ENCODE assay signal across 11 cellular contexts in genomic region chr19:14413765-14414171, GRCh38. TPM values are rescaled to one million over a fixed set of nuclear protein-coding genes. Genes with fewer than 3 reads are reported as not detected.
A peak's percentile ranks its signal among the peaks of the same experiment; 100 is the strongest.
DNase-seq lines count a peak whose midpoint lies in the region; ATAC-seq, FAIRE-seq and TF ChIP-seq lines count a peak whose summit lies in the region.
"Had no signal": no experiment of that assay in that cellular context is flagged by ENCODE, and none has a peak within 500 bp of the region (broad histone marks: within the 10 kb centered on the region; RNA-seq: fewer than 3 reads in every experiment).

No MANE protein-coding gene starts in this region.

- no peak overlapping the region for H3K9ac ChIP-seq in endothelial cell of umbilical vein (replicated peaks; ENCODE audit: extremely low read depth, insufficient read depth, low read length)

- intact Hi-C loops in endothelial cell of umbilical vein (cut with micrococcal nuclease): no loop called here
- intact Hi-C loops in spleen (cut with DNase I; ENCODE audit: low total_unique reads): no loop called here

- no peak for DNase-seq in activated T-cell treated with anti-CD3 and anti-CD28 coated beads, Interleukin-2, amount 50 U/mL, for 24 hours
- DNase-seq in activated T-cell treated with anti-CD3 and anti-CD28 coated beads for 4 hours: no peak
- DNase-seq in endothelial cell of umbilical vein (ENCODE audit: low read depth, low spot score): peak; percentile 53
- no peak for DNase-seq in spleen
- DNase-seq: activated naive CD4-positive, alpha-beta T cell treated with anti-CD3 and anti-CD28 coated beads for 36 hours; AML-193; foreskin keratinocyte had no signal

- TF ChIP-seq CTCF in endothelial cell of umbilical vein (IDR thresholded peaks at IDR 0.05; ENCODE audit: extremely low read depth in 1 of 2, insufficient read depth in 1 of 2, low read depth in 1 of 2, low read length in 2 of 2): no peak
- no peak for TF ChIP-seq CTCF in spleen (IDR thresholded peaks at IDR 0.05 in 8 of 11, conservative IDR thresholded peaks at IDR 0.05 in 3 of 11)

- no peak overlapping the region for H2AFZ ChIP-seq in endothelial cell of umbilical vein (ENCODE audit: low read depth, low read length)

- H3K27ac Mint-ChIP-seq in activated T-cell treated with anti-CD3 and anti-CD28 coated beads, Interleukin-2, amount 50 U/mL, for 24 hours: peak overlapping the region; percentile 92

- H3K4me3 ChIP-seq in endothelial cell of umbilical vein (replicated peaks in 1 of 3; ENCODE audit: insufficient read depth in 1 of 3, low read depth in 1 of 3, low read length in 3 of 3) (no peak overlapping the region), spleen (no peak overlapping the region)

- H3K4me1 ChIP-seq in endothelial cell of umbilical vein (ENCODE audit: control insufficient read depth, extremely low read depth, insufficient read depth, low read length): peaks cover 15% of the 10 kb centered on the region
- H3K4me1 ChIP-seq in spleen: peaks cover 64 to 100% (median 95%) of the 10 kb centered on the region in 6 donors

- H3K27me3 ChIP-seq in endothelial cell of umbilical vein (ENCODE audit: control insufficient read depth in 2 of 2, insufficient read depth in 2 of 2, low read length in 2 of 2) (no peaks in the 10 kb centered on the region), spleen (replicated peaks in 1 of 7) (no peaks in the 10 kb centered on the region)
- H3K27me3 ChIP-seq: foreskin keratinocyte had no signal

- H3K4me3 Mint-ChIP-seq in activated T-cell treated with anti-CD3 and anti-CD28 coated beads, Interleukin-2, amount 50 U/mL, for 24 hours: peak overlapping the region; percentile 28
- H3K4me3 Mint-ChIP-seq: activated naive CD4-positive, alpha-beta T cell treated with anti-CD3 and anti-CD28 coated beads for 36 hours had no signal

- no peaks in the 10 kb centered on the region for H3K9me3 Mint-ChIP-seq in activated T-cell treated with anti-CD3 and anti-CD28 coated beads, Interleukin-2, amount 50 U/mL, for 24 hours
- H3K9me3 Mint-ChIP-seq: activated naive CD4-positive, alpha-beta T cell treated with anti-CD3 and anti-CD28 coated beads for 36 hours had no signal

- no peak for TF ChIP-seq POLR2A in endothelial cell of umbilical vein (IDR thresholded peaks at IDR 0.05; ENCODE audit: low read depth, low read length)
- no peak for TF ChIP-seq POLR2A in spleen (IDR thresholded peaks at IDR 0.05)

- peaks cover 93% of the 10 kb centered on the region for H3K36me3 Mint-ChIP-seq in activated T-cell treated with anti-CD3 and anti-CD28 coated beads, Interleukin-2, amount 50 U/mL, for 24 hours (ENCODE audit: low read depth)

- H3K4me1 Mint-ChIP-seq in activated T-cell treated with anti-CD3 and anti-CD28 coated beads, Interleukin-2, amount 50 U/mL, for 24 hours (ENCODE audit: low read depth): peaks cover 60% of the 10 kb centered on the region

- peak; percentile 28 for FAIRE-seq in endothelial cell of umbilical vein (lab: Jason Lieb, UNC)

- dilution Hi-C loops in endothelial cell of umbilical vein (cut with MboI; ENCODE audit: extremely low pct_ligation_motif_present, low sequenced_read_pairs): no loop called here

- CTCF ChIA-PET in endothelial cell of umbilical vein (lab: Charles Lee): no interaction called here

- ATAC-seq in SK-N-SH treated with all-trans-retinoic acid at 6 μM for 48 hours: peak; percentile 62
- no peak for ATAC-seq in activated CD4-positive, CD25-positive, alpha-beta regulatory T cell treated with anti-CD3 and anti-CD28 coated beads, Interleukin-2, amount 50 U/mL, for 24 hours
- ATAC-seq in GM21786 (IDR thresholded peaks at IDR 0.05; ENCODE audit: unreplicated experiment): no peak
- no peak for ATAC-seq in HG03097 (IDR thresholded peaks at IDR 0.05; ENCODE audit: low FRiP score, unreplicated experiment)
- ATAC-seq: foreskin keratinocyte had no signal

- peaks cover 83% of the 10 kb centered on the region for H3K79me2 ChIP-seq in endothelial cell of umbilical vein (ENCODE audit: control insufficient read depth, insufficient read depth, low read length)

- no peaks in the 10 kb centered on the region for H3K27me3 Mint-ChIP-seq in activated T-cell treated with anti-CD3 and anti-CD28 coated beads, Interleukin-2, amount 50 U/mL, for 24 hours

- 69 to 80% (median 77%) methylated on average over 3 of the region's 3 CpGs for WGBS in spleen, 5 donors

- H3K36me3 ChIP-seq in endothelial cell of umbilical vein (ENCODE audit: control insufficient read depth in 2 of 2, extremely low read depth in 1 of 2, insufficient read depth in 2 of 2, low read length in 2 of 2) (peaks cover 29 to 41% of the 10 kb centered on the region in 2 experiments), spleen (peaks cover 2 to 87% (median 47%) of the 10 kb centered on the region in 6 donors)

- peaks cover 3% of the 10 kb centered on the region for H4K20me1 ChIP-seq in endothelial cell of umbilical vein (replicated peaks; ENCODE audit: control insufficient read depth, extremely low read depth, insufficient read depth, low read length)

- BruUV-seq in endothelial cell of umbilical vein (replicated peaks; lab: Mats Ljungman, UMichigan): no TSS peak

- no peaks in the 10 kb centered on the region for H3K9me3 ChIP-seq in endothelial cell of umbilical vein (replicated peaks; ENCODE audit: control insufficient read depth, insufficient read depth, low read length)
- H3K9me3 ChIP-seq in spleen: no peaks in the 10 kb centered on the region

- H3K27ac ChIP-seq in endothelial cell of umbilical vein (ENCODE audit: insufficient read depth, low read depth, low read length): no peak overlapping the region
- peak overlapping the region in 5 of 8 donors; percentile 27 to 89 (median 83) for H3K27ac ChIP-seq in spleen
- H3K27ac ChIP-seq: foreskin keratinocyte had no signal

- no peak overlapping the region for H3K4me2 ChIP-seq in endothelial cell of umbilical vein (ENCODE audit: insufficient read depth, low read length)

- POLR2A ChIA-PET in endothelial cell of umbilical vein (lab: Charles Lee): no interaction called here

- H3K9me1 ChIP-seq in endothelial cell of umbilical vein (replicated peaks; ENCODE audit: control insufficient read depth, extremely low read depth, insufficient read depth, low read length): no peaks in the 10 kb centered on the region

TF ChIP-seq in endothelial cell of umbilical vein, 7 proteins besides CTCF, POLR2A, EP300 and RAD21:
- no peak for TF ChIP-seq EZH2 (IDR thresholded peaks at IDR 0.05; ENCODE audit: borderline replicate concordance, low read depth, low read length, severe bottlenecking)
- no peak for TF ChIP-seq MYC (IDR thresholded peaks at IDR 0.05; ENCODE audit: low read depth, low read length)
- TF ChIP-seq FOS (IDR thresholded peaks at IDR 0.05; ENCODE audit: borderline replicate concordance, insufficient read depth, low read length): no peak
- TF ChIP-seq MAX (IDR thresholded peaks at IDR 0.05; ENCODE audit: insufficient read depth, insufficient read length): no peak
TF ChIP-seq in endothelial cell of umbilical vein: peak in this region for 0.

RNA-seq across cellular contexts. Expression of gene DDX39A, which starts 5.4 kb away (rescaled TPM):
- total RNA-seq in endothelial cell of umbilical vein (153 and 157 TPM in 2 replicates), spleen (100 to 1,000 TPM in 6 of 7 donors, 10 to 100 TPM in 1; 81.8 to 155 (median 124) TPM)
- polyA plus RNA-seq in endothelial cell of umbilical vein (158 and 168 TPM in 2 replicates), spleen (100 to 1,000 TPM; 176 to 267 (median 248) TPM)
- polyA plus RNA-seq in endothelial cell of umbilical vein (2011; cell fraction: cytosol; rRNA removed): 122 and 136 TPM in 2 replicates
- 631 and 632 TPM in 2 replicates for polyA plus RNA-seq in endothelial cell of umbilical vein (2011; cell fraction: nucleus; rRNA removed)
- polyA plus RNA-seq in endothelial cell of umbilical vein (2012): 131 and 157 TPM in 2 replicates
- 73.4 and 92.4 TPM in 2 replicates for polyA minus RNA-seq in endothelial cell of umbilical vein
- 88.6 TPM for polyA minus RNA-seq in endothelial cell of umbilical vein (2011; cell fraction: cytosol; rRNA and poly(A)+ RNA removed)
- 81.9 and 101 TPM in 2 replicates for polyA minus RNA-seq in endothelial cell of umbilical vein (2011; cell fraction: nucleus; rRNA and poly(A)+ RNA removed)

RNA-seq across cellular contexts. Expression of gene PKN1, which starts 19.3 kb away (rescaled TPM):
- 302 and 326 TPM in 2 replicates for total RNA-seq in endothelial cell of umbilical vein
- polyA plus RNA-seq in endothelial cell of umbilical vein: 142 and 148 TPM in 2 replicates
- polyA plus RNA-seq in endothelial cell of umbilical vein (2011; cell fraction: cytosol; rRNA removed): 163 and 180 TPM in 2 replicates
- polyA plus RNA-seq in endothelial cell of umbilical vein (2011; cell fraction: nucleus; rRNA removed): 162 and 166 TPM in 2 replicates
- polyA plus RNA-seq in endothelial cell of umbilical vein (2012): 155 and 170 TPM in 2 replicates
- 157 and 229 TPM in 2 replicates for polyA minus RNA-seq in endothelial cell of umbilical vein
- 70.3 TPM for polyA minus RNA-seq in endothelial cell of umbilical vein (2011; cell fraction: cytosol; rRNA and poly(A)+ RNA removed)
- 47.5 and 72.7 TPM in 2 replicates for polyA minus RNA-seq in endothelial cell of umbilical vein (2011; cell fraction: nucleus; rRNA and poly(A)+ RNA removed)
- 100 to 1,000 TPM; 138 to 213 (median 175) TPM for total RNA-seq in spleen
- polyA plus RNA-seq in spleen: 100 to 1,000 TPM in 2 of 3 donors, 10 to 100 TPM in 1; 93.3 to 186 (median 113) TPM

RNA-seq across cellular contexts. Expression of gene ADGRE5, which starts 32.5 kb away (rescaled TPM):
- 6.0 and 14.7 TPM in 2 replicates for total RNA-seq in endothelial cell of umbilical vein
- polyA plus RNA-seq in endothelial cell of umbilical vein: 4.7 and 5.3 TPM in 2 replicates
- 2.1 and 2.3 TPM in 2 replicates for polyA plus RNA-seq in endothelial cell of umbilical vein (2011; cell fraction: cytosol; rRNA removed)
- 10.3 and 10.4 TPM in 2 replicates for polyA plus RNA-seq in endothelial cell of umbilical vein (2011; cell fraction: nucleus; rRNA removed)
- polyA plus RNA-seq in endothelial cell of umbilical vein (2012): 10.2 and 13.0 TPM in 2 replicates
- polyA minus RNA-seq in endothelial cell of umbilical vein: 6.1 and 8.2 TPM in 2 replicates
- polyA minus RNA-seq in endothelial cell of umbilical vein (2011; cell fraction: cytosol; rRNA and poly(A)+ RNA removed): 46.5 TPM
- 5.1 and 8.0 TPM in 2 replicates for polyA minus RNA-seq in endothelial cell of umbilical vein (2011; cell fraction: nucleus; rRNA and poly(A)+ RNA removed)
- total RNA-seq in spleen: 100 to 1,000 TPM; 190 to 455 (median 280) TPM
- polyA plus RNA-seq in spleen: 10 to 100 TPM; 42.8 to 87.8 (median 55.7) TPM

Comparison
In these comparisons a context has a peak if more than half of its experiments do, and no peak if none do; other contexts are left out.
1. RNA of gene ADGRE5, which starts 32.5 kb away (total RNA-seq): 190 to 455 TPM in spleen; 6.0 to 14.7 TPM in endothelial cell of umbilical vein; every median in the first group is over 10 times any median in the second.